Comparison of ENCODE assay signal across 13 cellular contexts in the genomic region with DNA sequence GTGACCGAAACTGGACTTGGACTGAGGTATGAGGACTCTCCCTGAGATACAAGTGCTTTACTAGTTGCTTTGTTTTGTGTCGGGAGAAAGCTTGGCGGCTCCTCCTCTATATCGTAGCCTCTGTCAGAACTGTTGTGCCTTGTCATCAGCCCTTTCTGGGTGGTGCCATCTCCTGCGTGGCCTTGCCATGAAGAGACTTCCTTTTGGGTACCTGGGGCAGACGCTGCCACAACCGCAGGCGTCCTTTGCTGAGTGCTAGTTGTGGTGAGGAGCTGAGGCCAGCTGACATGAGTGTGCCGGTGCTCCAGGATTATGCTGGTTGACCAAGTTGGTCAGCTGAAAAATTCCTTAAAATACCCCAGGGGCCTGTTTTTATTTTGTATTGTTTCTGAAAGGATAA.
DNase-seq lines count a peak whose midpoint lies in the region; ATAC-seq and TF ChIP-seq lines count a peak whose summit lies in the region.
"Had no signal": no experiment of that assay in that cellular context is flagged by ENCODE, and none has a peak within 500 bp of the region (broad histone marks: within the 10 kb centered on the region; RNA-seq: fewer than 3 reads in every experiment).

No MANE protein-coding gene starts in this region.

- 84% methylated on average over 6 to 9 of the region's 9 CpGs for WGBS in body of pancreas, 2 donors

- no peaks in the 10 kb centered on the region for H3F3A ChIP-seq in MM.1S (ENCODE audit: insufficient read depth, low read length)

- H3K79me2 ChIP-seq in MM.1S (ENCODE audit: low read length): no peaks in the 10 kb centered on the region

- H3K4me1 Mint-ChIP-seq in CD8-positive, alpha-beta T cell (ENCODE audit: low read depth): peaks cover 65% of the 10 kb centered on the region

- DNase-seq in CD8-positive, alpha-beta T cell: peak in 3 of 7 experiments; percentile 41 to 56 (median 47)
- DNase-seq in MM.1S (no peak), kidney tubule cell (ENCODE audit: low spot score) (peak; percentile 43), body of pancreas (no peak), GDM1 (lab: John Stamatoyannopoulos, UW) (no peak), lower lobe of right lung (no peak), HK-2 (ENCODE audit: unreplicated experiment) (no peak)
- DNase-seq in activated CD8-positive, alpha-beta memory T cell treated with anti-CD3 and anti-CD28 coated beads, Interleukin-2, amount 50 U/mL, for 48 hours: peak; percentile 80
- DNase-seq: hippocampal formation; KG1; NCI-H446 treated with DMSO at 0.1 percent for 48 hours; stimulated activated naive B cell treated with anti-CD40 and anti-IgM and Interleukin-4, amounts not matched to agents 10 μg/mL and 1 μg/mL and 100 μg/mL, for 72 hours had no signal

- no peak overlapping the region for H3K9ac ChIP-seq in MM.1S (ENCODE audit: low read length)

- no peak for TF ChIP-seq CTCF in CD8-positive, alpha-beta T cell (IDR thresholded peaks at IDR 0.05)
- TF ChIP-seq CTCF in MM.1S (IDR thresholded peaks at IDR 0.05; ENCODE audit: low read length): no peak
- no peak for TF ChIP-seq CTCF in body of pancreas (IDR thresholded peaks at IDR 0.05)
- no peak for TF ChIP-seq CTCF in lower lobe of right lung (IDR thresholded peaks at IDR 0.05)

- no peaks in the 10 kb centered on the region for H3K9me3 ChIP-seq in CD8-positive, alpha-beta T cell (ENCODE audit: low read length)
- H3K9me3 ChIP-seq in MM.1S (replicated peaks; ENCODE audit: insufficient read depth, low read length) (no peaks in the 10 kb centered on the region), body of pancreas (no peaks in the 10 kb centered on the region), lower lobe of right lung (no peaks in the 10 kb centered on the region)

- H3K36me3 ChIP-seq in CD8-positive, alpha-beta T cell (ENCODE audit: insufficient read depth, low read length): no peaks in the 10 kb centered on the region
- H3K36me3 ChIP-seq in MM.1S (replicated peaks; ENCODE audit: insufficient read depth, low read length): no peaks in the 10 kb centered on the region
- H3K36me3 ChIP-seq in body of pancreas (replicated peaks in 1 of 2; ENCODE audit: insufficient read depth in 1 of 2, low read depth in 2 of 2): no peaks in the 10 kb centered on the region
- H3K36me3 ChIP-seq in lower lobe of right lung: no peaks in the 10 kb centered on the region

- no peaks in the 10 kb centered on the region for H3K27me3 Mint-ChIP-seq in CD8-positive, alpha-beta T cell (ENCODE audit: low read depth)

- H3K4me3 ChIP-seq in CD8-positive, alpha-beta T cell (ENCODE audit: low read depth, low read length): no peak overlapping the region
- H3K4me3 ChIP-seq in MM.1S (ENCODE audit: low read length): no peak overlapping the region
- no peak overlapping the region for H3K4me3 ChIP-seq in body of pancreas
- H3K4me3 ChIP-seq in lower lobe of right lung: no peak overlapping the region

- H3K4me2 ChIP-seq in MM.1S (ENCODE audit: low read depth, low read length): no peak overlapping the region

- no peak overlapping the region for H2AFZ ChIP-seq in MM.1S (ENCODE audit: low read length)

- H3K4me3 Mint-ChIP-seq in CD8-positive, alpha-beta T cell: peak overlapping the region; percentile 55
- H3K4me3 Mint-ChIP-seq: stimulated activated naive B cell treated with anti-CD40 and anti-IgM and Interleukin-4, amounts not matched to agents 10 μg/mL and 1 μg/mL and 100 μg/mL, for 72 hours had no signal

- no peaks in the 10 kb centered on the region for H3K9me3 Mint-ChIP-seq in CD8-positive, alpha-beta T cell

- intact Hi-C loops in CD8-positive, alpha-beta T cell (cut with DNase I, micrococcal nuclease): no loop called here
- intact Hi-C loops in body of pancreas (cut with DNase I): no loop called here
- intact Hi-C loops in lower lobe of right lung (cut with DNase I): no loop called here

- H4K20me1 ChIP-seq in MM.1S (ENCODE audit: insufficient read depth, low read length): no peaks in the 10 kb centered on the region

- no peak for TF ChIP-seq POLR2A in body of pancreas (IDR thresholded peaks at IDR 0.05)

- no peaks in the 10 kb centered on the region for H3K9me2 ChIP-seq in MM.1S (replicated peaks; ENCODE audit: insufficient read depth, low read length)

- H3K27me3 ChIP-seq in CD8-positive, alpha-beta T cell (ENCODE audit: insufficient read depth, low read length): no peaks in the 10 kb centered on the region
- H3K27me3 ChIP-seq in MM.1S (replicated peaks; ENCODE audit: insufficient read depth, low read length) (no peaks in the 10 kb centered on the region), body of pancreas (no peaks in the 10 kb centered on the region), lower lobe of right lung (ENCODE audit: low read depth) (no peaks in the 10 kb centered on the region)

- no peak overlapping the region for H3K27ac ChIP-seq in CD8-positive, alpha-beta T cell (ENCODE audit: low read depth, low read length)
- H3K27ac ChIP-seq in MM.1S (ENCODE audit: low read length) (peak overlapping the region; percentile 18; the same call in 1 of the 2 replicates), body of pancreas (no peak overlapping the region), lower lobe of right lung (no peak overlapping the region)

- POLR2A ChIA-PET in CD8-positive, alpha-beta T cell (lab: Charles Lee): interaction anchor here (1.3 kb wide), 1 partner anchor 40 kb away, joined by 3 read pairs; no protein-coding TSS in a partner anchor

- no peaks in the 10 kb centered on the region for H3K36me3 Mint-ChIP-seq in CD8-positive, alpha-beta T cell

- peak overlapping the region; percentile 43 for H3K27ac Mint-ChIP-seq in CD8-positive, alpha-beta T cell
- H3K27ac Mint-ChIP-seq: stimulated activated naive B cell treated with anti-CD40 and anti-IgM and Interleukin-4, amounts not matched to agents 10 μg/mL and 1 μg/mL and 100 μg/mL, for 72 hours had no signal

- peak; percentile 39 for ATAC-seq in CD8-positive, alpha-beta T cell
- ATAC-seq in body of pancreas (no peak), lower lobe of right lung (no peak)
- ATAC-seq: sciatic nerve had no signal

- CTCF ChIA-PET in CD8-positive, alpha-beta T cell (lab: Charles Lee): interaction anchor here (1.4 to 1.5 kb wide), 2 partner anchors 82 to 124 kb away, joined by 3 to 4 read pairs; partner anchors contain the start of gene AKAP11

- peaks cover 47% of the 10 kb centered on the region for H3K4me1 ChIP-seq in CD8-positive, alpha-beta T cell (ENCODE audit: insufficient read depth, low read length)
- H3K4me1 ChIP-seq in MM.1S (ENCODE audit: low read length) (no peaks in the 10 kb centered on the region), body of pancreas (no peaks in the 10 kb centered on the region), lower lobe of right lung (peaks cover 20% of the 10 kb centered on the region)

Comparison
In these comparisons a context has a peak if more than half of its experiments do, and no peak if none do; other contexts are left out.
1. DNase-seq: peak in activated CD8-positive, alpha-beta memory T cell treated with anti-CD3 and anti-CD28 coated beads, Interleukin-2, amount 50 U/mL, for 48 hours (single experiment) and kidney tubule cell (single experiment); none in MM.1S (single experiment), body of pancreas (0 of 4), GDM1 (single experiment), lower lobe of right lung (single experiment) and HK-2 (single experiment).